In the genomic region with DNA sequence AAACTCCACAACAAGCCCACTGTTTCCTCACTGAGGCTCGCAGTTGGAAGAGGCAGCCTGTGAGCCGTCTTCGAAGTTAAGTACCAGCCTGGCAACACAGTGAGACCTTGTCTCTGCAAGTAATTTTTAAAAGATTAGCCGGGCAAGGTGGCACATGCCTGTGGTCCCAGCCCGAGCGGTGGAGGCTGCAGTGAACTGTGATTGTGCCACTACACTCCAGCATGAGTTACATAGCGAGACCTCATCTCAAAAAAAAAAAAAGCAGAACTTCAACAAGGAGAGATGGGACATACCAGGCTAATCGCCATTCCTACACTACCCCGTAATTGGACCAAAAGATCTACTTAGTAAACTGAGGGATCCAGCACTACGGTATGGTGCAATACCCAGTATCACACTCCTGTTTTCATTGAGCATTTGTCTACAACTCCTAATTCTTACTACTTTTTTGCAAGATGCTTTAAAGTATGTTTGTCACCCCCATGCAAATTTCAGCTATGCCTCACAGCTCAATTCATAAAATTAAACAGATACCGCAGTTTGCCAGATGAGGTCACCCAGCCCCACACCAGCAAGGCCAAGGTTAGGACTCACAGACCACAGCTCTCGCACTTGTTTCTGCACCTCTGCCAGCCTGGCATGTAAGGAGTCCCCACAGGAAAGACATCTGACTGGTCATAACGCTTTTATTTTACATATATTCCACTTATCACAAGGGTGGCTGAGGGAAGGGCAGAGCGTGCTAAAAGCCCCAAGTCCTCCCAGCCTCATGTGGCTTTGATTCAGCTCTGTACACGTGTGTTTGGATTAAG, we compare ENCODE assay signal across 10 cellular contexts. TPM values are rescaled to one million over a fixed set of nuclear protein-coding genes. Genes with fewer than 3 reads are reported as not detected.
A peak's percentile ranks its signal among the peaks of the same experiment; 100 is the strongest.
DNase-seq lines count a peak whose midpoint lies in the region; ATAC-seq and TF ChIP-seq lines count a peak whose summit lies in the region.
"Had no signal": no experiment of that assay in that cellular context is flagged by ENCODE, and none has a peak within 500 bp of the region (broad histone marks: within the 10 kb centered on the region; RNA-seq: fewer than 3 reads in every experiment).

No MANE protein-coding gene starts in this region.

- H3K9me3 ChIP-seq in WERI-Rb-1 (ENCODE audit: severe bottlenecking) = no peaks in the 10 kb centered on the region

- no peak for TF ChIP-seq CTCF in WERI-Rb-1 (IDR thresholded peaks at IDR 0.05; ENCODE audit: low read depth, low read length)

- ATAC-seq in HG02840 (IDR thresholded peaks at IDR 0.05; ENCODE audit: low FRiP score, unreplicated experiment) (peak; percentile 51), left ventricle myocardium superior (no peak)

- peak; percentile 10 for DNase-seq in stimulated activated CD8-positive, alpha-beta memory T cell treated with anti-CD3 and anti-CD28 coated beads, Interleukin-12 subunit alpha, Interleukin-12 subunit beta, amount 100 ng/mL, for 4 hours (ENCODE audit: low read depth)
- no peak for DNase-seq in stimulated activated CD8-positive, alpha-beta memory T cell treated with anti-CD3 and anti-CD28 coated beads, Interleukin-4, amount 100 ng/mL, for 48 hours
- DNase-seq in OCI-M1 (lab: John Stamatoyannopoulos, UW) (peak; percentile 15), NOMO-1 treated with dmso at 0.1 percent for 144 hours (lab: John Stamatoyannopoulos, UW; ENCODE audit: unreplicated experiment) (no peak), WERI-Rb-1 (no peak), NCI-H2171 (lab: John Stamatoyannopoulos, UW) (no peak), left ventricle myocardium superior (no peak)
- DNase-seq: CD4-positive, alpha-beta memory T cell; NCI-H69 had no signal

- no peak overlapping the region for H3K4me3 ChIP-seq in WERI-Rb-1 (ENCODE audit: low read depth, low read length)

- H3K36me3 ChIP-seq in WERI-Rb-1 = peaks cover 7% of the 10 kb centered on the region

- H3K27ac ChIP-seq in WERI-Rb-1 = no peak overlapping the region

- intact Hi-C loops in left ventricle myocardium superior (cut with micrococcal nuclease) = loop anchor here (5.0 kb wide), 1 partner anchor 501 kb away; no protein-coding TSS in a partner anchor

- no peaks in the 10 kb centered on the region for H3K27me3 ChIP-seq in WERI-Rb-1 (ENCODE audit: insufficient read depth, low read depth, severe bottlenecking)

RNA-seq across cellular contexts. Expression of a gene that starts 21.0 kb away (rescaled TPM):
- total RNA-seq in left ventricle myocardium superior = 10.7 TPM

RNA-seq across cellular contexts. Expression of a gene that starts 37.1 kb away (rescaled TPM):
- total RNA-seq in left ventricle myocardium superior = 0.47 TPM
- total RNA-seq: CD4-positive, alpha-beta memory T cell had no signal

RNA-seq across cellular contexts. Expression of a gene that starts 54.1 kb away (rescaled TPM):
- 62.3 TPM for total RNA-seq in left ventricle myocardium superior

Comparison
In these comparisons a context has a peak if more than half of its experiments do, and no peak if none do; other contexts are left out.
1. DNase-seq: peak in stimulated activated CD8-positive, alpha-beta memory T cell treated with anti-CD3 and anti-CD28 coated beads, Interleukin-12 subunit alpha, Interleukin-12 subunit beta, amount 100 ng/mL, for 4 hours (single experiment) and OCI-M1 (single experiment); none in stimulated activated CD8-positive, alpha-beta memory T cell treated with anti-CD3 and anti-CD28 coated beads, Interleukin-4, amount 100 ng/mL, for 48 hours (single experiment), NOMO-1 treated with dmso at 0.1 percent for 144 hours (single experiment), WERI-Rb-1 (single experiment), NCI-H2171 (single experiment) and left ventricle myocardium superior (single experiment).